In genomic region chr18:69759046-69759445, GRCh38 we compare ENCODE assay signal across 23 cellular contexts.
"Had no signal": no experiment of that assay in that cellular context is flagged by ENCODE, and none has a peak within 500 bp of the region (broad histone marks: within the 10 kb centered on the region; RNA-seq: fewer than 3 reads in every experiment).

No MANE protein-coding gene starts in this region.

- DNase-seq: activated CD4-positive, alpha-beta memory T cell treated with anti-CD3 and anti-CD28 coated beads for 36 hours; activated CD4-positive, alpha-beta T cell treated with anti-CD3 and anti-CD28 coated beads for 36 hours; activated naive CD4-positive, alpha-beta T cell; activated naive CD8-positive, alpha-beta T cell treated with anti-CD3 and anti-CD28 coated beads for 36 hours; activated T-cell treated with anti-CD3 and anti-CD28 coated beads for 4 hours; amygdala; central memory CD4-positive, alpha-beta T cell; dorsolateral prefrontal cortex; erythroblast; left colon; lower lobe of right lung; posterior cingulate gyrus; sigmoid colon; stimulated activated naive B cell treated with anti-CD40 and anti-IgM and Interleukin-4, amounts not matched to agents 10 μg/mL and 1 μg/mL and 100 μg/mL, for 72 hours; upper lobe of left lung had no signal

- H3K4me3 Mint-ChIP-seq: activated CD4-positive, alpha-beta memory T cell treated with anti-CD3 and anti-CD28 coated beads for 36 hours; activated CD4-positive, alpha-beta T cell treated with anti-CD3 and anti-CD28 coated beads for 36 hours; activated naive CD8-positive, alpha-beta T cell treated with anti-CD3 and anti-CD28 coated beads for 36 hours; activated T-helper 17 cell treated with anti-CD3 and anti-CD28 coated beads, Interleukin-2, amount 50 U/mL, for 72 hours; nephron; stimulated activated naive B cell treated with anti-CD40 and anti-IgM and Interleukin-4, amounts not matched to agents 10 μg/mL and 1 μg/mL and 100 μg/mL, for 72 hours; T-helper 2 cell treated with Interferon-gamma antibody and Interleukin-4, amounts not matched to agents 5 μg/mL and 100 μg/mL, for 36 hours had no signal

- H3K4me2 ChIP-seq: hepatocyte had no signal

- H3K4me3 ChIP-seq: dorsolateral prefrontal cortex, hepatocyte, lower lobe of right lung, sigmoid colon, thoracic aorta, upper lobe of left lung had no signal

- H3K36me3 ChIP-seq: brain microvascular endothelial cell, lower lobe of right lung, sigmoid colon, thoracic aorta, upper lobe of left lung had no signal

- H3K4me1 Mint-ChIP-seq: stimulated activated naive B cell treated with anti-CD40 and anti-IgM and Interleukin-4, amounts not matched to agents 10 μg/mL and 1 μg/mL and 100 μg/mL, for 72 hours had no signal

- H3K27me3 Mint-ChIP-seq: activated CD4-positive, alpha-beta memory T cell treated with anti-CD3 and anti-CD28 coated beads for 36 hours; activated CD4-positive, alpha-beta T cell treated with anti-CD3 and anti-CD28 coated beads for 36 hours; activated naive CD8-positive, alpha-beta T cell treated with anti-CD3 and anti-CD28 coated beads for 36 hours; activated T-helper 17 cell treated with anti-CD3 and anti-CD28 coated beads, Interleukin-2, amount 50 U/mL, for 72 hours; stimulated activated naive B cell treated with anti-CD40 and anti-IgM and Interleukin-4, amounts not matched to agents 10 μg/mL and 1 μg/mL and 100 μg/mL, for 72 hours had no signal

- H3K27ac Mint-ChIP-seq: activated CD4-positive, alpha-beta memory T cell treated with anti-CD3 and anti-CD28 coated beads for 36 hours; activated CD4-positive, alpha-beta T cell treated with anti-CD3 and anti-CD28 coated beads for 36 hours; activated naive CD8-positive, alpha-beta T cell treated with anti-CD3 and anti-CD28 coated beads for 36 hours; stimulated activated naive B cell treated with anti-CD40 and anti-IgM and Interleukin-4, amounts not matched to agents 10 μg/mL and 1 μg/mL and 100 μg/mL, for 72 hours; T-helper 2 cell treated with Interferon-gamma antibody and Interleukin-4, amounts not matched to agents 5 μg/mL and 100 μg/mL, for 36 hours had no signal

- ATAC-seq: activated CD4-positive, alpha-beta T cell treated with anti-CD3 and anti-CD28 coated beads for 36 hours; activated T-helper 17 cell treated with anti-CD3 and anti-CD28 coated beads, Interleukin-2, amount 50 U/mL, for 72 hours; left colon; lower lobe of right lung; stimulated activated naive B cell treated with anti-CD40 and anti-IgM and Interleukin-4, amounts not matched to agents 10 μg/mL and 1 μg/mL and 100 μg/mL, for 72 hours had no signal

- H3K9me3 ChIP-seq: lower lobe of right lung, thoracic aorta, upper lobe of left lung had no signal

- H3K36me3 Mint-ChIP-seq: stimulated activated naive B cell treated with anti-CD40 and anti-IgM and Interleukin-4, amounts not matched to agents 10 μg/mL and 1 μg/mL and 100 μg/mL, for 72 hours had no signal

- H3K27ac ChIP-seq: brain microvascular endothelial cell, dorsolateral prefrontal cortex, hepatocyte, lower lobe of right lung, sigmoid colon, thoracic aorta, upper lobe of left lung had no signal

- H2AFZ ChIP-seq: hepatocyte had no signal

- H3K27me3 ChIP-seq: brain microvascular endothelial cell, dorsolateral prefrontal cortex, hepatocyte, sigmoid colon, upper lobe of left lung had no signal

- H3K4me1 ChIP-seq: lower lobe of right lung, sigmoid colon, upper lobe of left lung had no signal

- FAIRE-seq: colon, islet of Langerhans had no signal
